ENCODE assay signal across 1 cellular context in the genomic region with DNA sequence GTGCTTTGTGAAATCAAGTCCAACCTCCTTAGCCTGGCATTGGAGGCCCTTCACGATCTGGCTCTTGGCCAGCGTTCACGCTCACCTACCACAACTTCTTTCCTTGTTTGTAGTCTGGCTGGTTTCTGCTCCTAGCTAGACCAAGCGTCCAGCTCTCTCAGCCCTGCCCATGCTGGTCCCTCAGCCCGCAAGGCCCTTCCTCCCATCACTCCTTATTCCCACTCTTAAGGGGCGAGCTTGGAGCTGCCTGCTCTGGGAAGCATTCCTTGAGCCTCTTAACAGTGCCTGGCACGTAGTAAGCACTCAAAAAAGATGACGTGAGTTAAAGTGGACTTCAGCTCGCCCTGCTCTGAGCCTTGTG.
TF ChIP-seq lines count a peak whose summit lies in the region.

No MANE protein-coding gene starts in this region.

TF ChIP-seq in GM23338, 12 proteins besides CTCF, POLR2A, EP300 and RAD21 (continued from another document):
- TF ChIP-seq, protein P1, sequence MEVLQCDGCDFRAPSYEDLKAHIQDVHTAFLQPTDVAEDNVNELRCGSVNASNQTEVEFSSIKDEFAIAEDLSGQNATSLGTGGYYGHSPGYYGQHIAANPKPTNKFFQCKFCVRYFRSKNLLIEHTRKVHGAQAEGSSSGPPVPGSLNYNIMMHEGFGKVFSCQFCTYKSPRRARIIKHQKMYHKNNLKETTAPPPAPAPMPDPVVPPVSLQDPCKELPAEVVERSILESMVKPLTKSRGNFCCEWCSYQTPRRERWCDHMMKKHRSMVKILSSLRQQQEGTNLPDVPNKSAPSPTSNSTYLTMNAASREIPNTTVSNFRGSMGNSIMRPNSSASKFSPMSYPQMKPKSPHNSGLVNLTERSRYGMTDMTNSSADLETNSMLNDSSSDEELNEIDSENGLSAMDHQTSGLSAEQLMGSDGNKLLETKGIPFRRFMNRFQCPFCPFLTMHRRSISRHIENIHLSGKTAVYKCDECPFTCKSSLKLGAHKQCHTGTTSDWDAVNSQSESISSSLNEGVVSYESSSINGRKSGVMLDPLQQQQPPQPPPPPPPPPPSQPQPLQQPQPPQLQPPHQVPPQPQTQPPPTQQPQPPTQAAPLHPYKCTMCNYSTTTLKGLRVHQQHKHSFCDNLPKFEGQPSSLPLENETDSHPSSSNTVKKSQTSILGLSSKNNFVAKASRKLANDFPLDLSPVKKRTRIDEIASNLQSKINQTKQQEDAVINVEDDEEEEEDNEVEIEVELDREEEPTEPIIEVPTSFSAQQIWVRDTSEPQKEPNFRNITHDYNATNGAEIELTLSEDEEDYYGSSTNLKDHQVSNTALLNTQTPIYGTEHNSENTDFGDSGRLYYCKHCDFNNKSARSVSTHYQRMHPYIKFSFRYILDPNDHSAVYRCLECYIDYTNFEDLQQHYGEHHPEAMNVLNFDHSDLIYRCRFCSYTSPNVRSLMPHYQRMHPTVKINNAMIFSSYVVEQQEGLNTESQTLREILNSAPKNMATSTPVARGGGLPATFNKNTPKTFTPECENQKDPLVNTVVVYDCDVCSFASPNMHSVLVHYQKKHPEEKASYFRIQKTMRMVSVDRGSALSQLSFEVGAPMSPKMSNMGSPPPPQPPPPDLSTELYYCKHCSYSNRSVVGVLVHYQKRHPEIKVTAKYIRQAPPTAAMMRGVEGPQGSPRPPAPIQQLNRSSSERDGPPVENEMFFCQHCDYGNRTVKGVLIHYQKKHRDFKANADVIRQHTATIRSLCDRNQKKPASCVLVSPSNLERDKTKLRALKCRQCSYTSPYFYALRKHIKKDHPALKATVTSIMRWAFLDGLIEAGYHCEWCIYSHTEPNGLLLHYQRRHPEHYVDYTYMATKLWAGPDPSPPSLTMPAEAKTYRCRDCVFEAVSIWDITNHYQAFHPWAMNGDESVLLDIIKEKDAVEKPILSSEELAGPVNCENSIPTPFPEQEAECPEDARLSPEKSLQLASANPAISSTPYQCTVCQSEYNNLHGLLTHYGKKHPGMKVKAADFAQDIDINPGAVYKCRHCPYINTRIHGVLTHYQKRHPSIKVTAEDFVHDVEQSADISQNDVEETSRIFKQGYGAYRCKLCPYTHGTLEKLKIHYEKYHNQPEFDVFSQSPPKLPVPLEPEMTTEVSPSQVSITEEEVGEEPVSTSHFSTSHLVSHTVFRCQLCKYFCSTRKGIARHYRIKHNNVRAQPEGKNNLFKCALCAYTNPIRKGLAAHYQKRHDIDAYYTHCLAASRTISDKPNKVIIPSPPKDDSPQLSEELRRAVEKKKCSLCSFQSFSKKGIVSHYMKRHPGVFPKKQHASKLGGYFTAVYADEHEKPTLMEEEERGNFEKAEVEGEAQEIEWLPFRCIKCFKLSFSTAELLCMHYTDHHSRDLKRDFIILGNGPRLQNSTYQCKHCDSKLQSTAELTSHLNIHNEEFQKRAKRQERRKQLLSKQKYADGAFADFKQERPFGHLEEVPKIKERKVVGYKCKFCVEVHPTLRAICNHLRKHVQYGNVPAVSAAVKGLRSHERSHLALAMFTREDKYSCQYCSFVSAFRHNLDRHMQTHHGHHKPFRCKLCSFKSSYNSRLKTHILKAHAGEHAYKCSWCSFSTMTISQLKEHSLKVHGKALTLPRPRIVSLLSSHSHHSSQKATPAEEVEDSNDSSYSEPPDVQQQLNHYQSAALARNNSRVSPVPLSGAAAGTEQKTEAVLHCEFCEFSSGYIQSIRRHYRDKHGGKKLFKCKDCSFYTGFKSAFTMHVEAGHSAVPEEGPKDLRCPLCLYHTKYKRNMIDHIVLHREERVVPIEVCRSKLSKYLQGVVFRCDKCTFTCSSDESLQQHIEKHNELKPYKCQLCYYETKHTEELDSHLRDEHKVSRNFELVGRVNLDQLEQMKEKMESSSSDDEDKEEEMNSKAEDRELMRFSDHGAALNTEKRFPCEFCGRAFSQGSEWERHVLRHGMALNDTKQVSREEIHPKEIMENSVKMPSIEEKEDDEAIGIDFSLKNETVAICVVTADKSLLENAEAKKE (CRISPR knock-in tag; IDR thresholded peaks at IDR 0.05): no peak
- TF ChIP-seq, protein P2, sequence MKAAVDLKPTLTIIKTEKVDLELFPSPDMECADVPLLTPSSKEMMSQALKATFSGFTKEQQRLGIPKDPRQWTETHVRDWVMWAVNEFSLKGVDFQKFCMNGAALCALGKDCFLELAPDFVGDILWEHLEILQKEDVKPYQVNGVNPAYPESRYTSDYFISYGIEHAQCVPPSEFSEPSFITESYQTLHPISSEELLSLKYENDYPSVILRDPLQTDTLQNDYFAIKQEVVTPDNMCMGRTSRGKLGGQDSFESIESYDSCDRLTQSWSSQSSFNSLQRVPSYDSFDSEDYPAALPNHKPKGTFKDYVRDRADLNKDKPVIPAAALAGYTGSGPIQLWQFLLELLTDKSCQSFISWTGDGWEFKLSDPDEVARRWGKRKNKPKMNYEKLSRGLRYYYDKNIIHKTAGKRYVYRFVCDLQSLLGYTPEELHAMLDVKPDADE (IDR thresholded peaks at IDR 0.05): no peak
